ENCODE assay signal across 19 cellular contexts in genomic region chr2:25895620-25896019, GRCh38. TPM values are rescaled to one million over a fixed set of nuclear protein-coding genes. Genes with fewer than 3 reads are reported as not detected.
DNase-seq lines count a peak whose midpoint lies in the region; ATAC-seq, FAIRE-seq and TF ChIP-seq lines count a peak whose summit lies in the region.
"Had no signal": no experiment of that assay in that cellular context is flagged by ENCODE, and none has a peak within 500 bp of the region (broad histone marks: within the 10 kb centered on the region; RNA-seq: fewer than 3 reads in every experiment).

No MANE protein-coding gene starts in this region.

- H3K23me2 ChIP-seq in H9 (ENCODE audit: insufficient read length, low read depth, low read length, poor library complexity, severe bottlenecking) = no peaks in the 10 kb centered on the region

- H2BK15ac ChIP-seq in H9 (ENCODE audit: low read depth, low read length) = no peak overlapping the region

- H3K4me2 ChIP-seq in H9 (ENCODE audit: insufficient read depth, insufficient read length, low read length) (no peak overlapping the region), K562 (ENCODE audit: insufficient read depth, low read length) (no peak overlapping the region)

- H3K4me3 Mint-ChIP-seq in H9 = no peak overlapping the region; a peak in 1 of 5 replicates
- H3K4me3 Mint-ChIP-seq in nephron = no peak overlapping the region
- H3K4me3 Mint-ChIP-seq in endodermal cell = no peak overlapping the region
- H3K4me3 Mint-ChIP-seq in T-helper 2 cell treated with Interferon-gamma antibody and Interleukin-4, amounts not matched to agents 5 μg/mL and 100 μg/mL, for 36 hours = no peak overlapping the region
- H3K4me3 Mint-ChIP-seq: B cell; CD4-positive, alpha-beta T cell had no signal

- H3K18ac ChIP-seq in H9 (ENCODE audit: insufficient read length, low read depth, low read length) = peak overlapping the region; percentile 36

- H3K27me3 Mint-ChIP-seq in H9 (ENCODE audit: low read depth) = peaks cover 2% of the 10 kb centered on the region; the same call in 1 of the 2 replicates
- no peaks in the 10 kb centered on the region for H3K27me3 Mint-ChIP-seq in nephron (ENCODE audit: low read depth)
- no peaks in the 10 kb centered on the region for H3K27me3 Mint-ChIP-seq in endodermal cell (ENCODE audit: insufficient read depth)
- H3K27me3 Mint-ChIP-seq in T-helper 2 cell treated with Interferon-gamma antibody and Interleukin-4, amounts not matched to agents 5 μg/mL and 100 μg/mL, for 36 hours (ENCODE audit: low read depth) = peaks cover 6% of the 10 kb centered on the region
- H3K27me3 Mint-ChIP-seq: B cell; CD4-positive, alpha-beta T cell had no signal

- H2BK120ac ChIP-seq in H9 (ENCODE audit: low read depth, low read length, poor library complexity, severe bottlenecking) = no peak overlapping the region

- H3K9me3 Mint-ChIP-seq in H9 = no peaks in the 10 kb centered on the region; a peak in 1 of 5 replicates
- peaks cover 4% of the 10 kb centered on the region for H3K9me3 Mint-ChIP-seq in nephron
- H3K9me3 Mint-ChIP-seq in endodermal cell = no peaks in the 10 kb centered on the region
- no peaks in the 10 kb centered on the region for H3K9me3 Mint-ChIP-seq in T-helper 2 cell treated with Interferon-gamma antibody and Interleukin-4, amounts not matched to agents 5 μg/mL and 100 μg/mL, for 36 hours
- H3K9me3 Mint-ChIP-seq: CD4-positive, alpha-beta T cell had no signal

- H4K5ac ChIP-seq in H9 (ENCODE audit: insufficient read length, low read depth, low read length) = no peak overlapping the region

- no peak for TF ChIP-seq RAD21 in K562 (CRISPR knock-in tag; conservative IDR thresholded peaks at IDR 0.05 in 1 of 2, IDR thresholded peaks at IDR 0.05 in 1 of 2)

- TF ChIP-seq CTCF in H9 (conservative IDR thresholded peaks at IDR 0.05) (no peak), K562 (IDR thresholded peaks at IDR 0.05 in 2 of 3, conservative IDR thresholded peaks at IDR 0.05 in 1 of 3; ENCODE audit: insufficient read depth in 2 of 3, low read depth in 1 of 3, low read length in 3 of 3) (no peak), nephron (IDR thresholded peaks at IDR 0.05; ENCODE audit: unreplicated experiment in 3 of 3) (no peak), endodermal cell (conservative IDR thresholded peaks at IDR 0.05) (no peak)

- no peak overlapping the region for H3K23ac ChIP-seq in H9 (ENCODE audit: insufficient read length, low read depth, low read length)

- H3K27ac ChIP-seq in H9 (ENCODE audit: insufficient read length, low read depth, low read length) (no peak overlapping the region), K562 (ENCODE audit: extremely low read depth, low read depth, low read length) (no peak overlapping the region), skeletal muscle tissue (ENCODE audit: low read depth, low read length) (peak overlapping the region; percentile 36), endodermal cell (ENCODE audit: low read depth, low read length) (no peak overlapping the region)
- H3K27ac ChIP-seq: GM23248 had no signal

- intact Hi-C loops in K562 (cut with micrococcal nuclease) = no loop called here

- H3K9ac ChIP-seq in H9 (ENCODE audit: extremely low read depth, insufficient read length, low read length) (no peak overlapping the region), K562 (ENCODE audit: insufficient read depth in 1 of 2, low read depth in 2 of 2, low read length in 2 of 2) (no peak overlapping the region), skeletal muscle tissue (ENCODE audit: low read depth in 1 of 3, low read length in 3 of 3) (no peak overlapping the region), endodermal cell (ENCODE audit: extremely low read depth, low read length, poor library complexity, severe bottlenecking) (no peak overlapping the region)
- H3K9ac ChIP-seq: GM23248 had no signal

- CTCF ChIA-PET in K562 (lab: Yijun Ruan, JAX; ENCODE audit: low intra/inter-chr PET ratio) = no interaction called here

- no peaks in the 10 kb centered on the region for H3K9me3 ChIP-seq in H9 (ENCODE audit: control insufficient read depth, low read depth, low read length)
- H3K9me3 ChIP-seq in K562 (replicated peaks; ENCODE audit: control insufficient read depth, insufficient read depth, low read depth, low read length) = no peaks in the 10 kb centered on the region
- no peaks in the 10 kb centered on the region for H3K9me3 ChIP-seq in skeletal muscle tissue (ENCODE audit: control insufficient read depth in 3 of 3, low read length in 3 of 3)
- no peaks in the 10 kb centered on the region for H3K9me3 ChIP-seq in endodermal cell (ENCODE audit: control insufficient read depth, low read length)

- no peak overlapping the region for H3K4me3 ChIP-seq in K562
- no peak overlapping the region for H3K4me3 ChIP-seq in skeletal muscle tissue (ENCODE audit: low read length in 3 of 3)
- no peak overlapping the region for H3K4me3 ChIP-seq in endodermal cell (ENCODE audit: low read length)
- H3K4me3 ChIP-seq: GM23248 had no signal

- H2BK20ac ChIP-seq in H9 (ENCODE audit: low read depth, low read length, poor library complexity, severe bottlenecking) = no peak overlapping the region

- H2BK5ac ChIP-seq in H9 (ENCODE audit: insufficient read length, low read length) = no peak overlapping the region

- H3K36me3 ChIP-seq in K562 (ENCODE audit: control insufficient read depth, insufficient read depth, low read length) (no peaks in the 10 kb centered on the region), skeletal muscle tissue (ENCODE audit: control insufficient read depth in 3 of 3, insufficient read depth in 3 of 3, low read length in 3 of 3) (no peaks in the 10 kb centered on the region), endodermal cell (ENCODE audit: control insufficient read depth, insufficient read depth, low read length) (no peaks in the 10 kb centered on the region)

- in situ Hi-C loops in K562 (cut with MboI) = no loop called here

- H3K56ac ChIP-seq in H9 (ENCODE audit: insufficient read length, low read depth, low read length) = no peak overlapping the region

- POLR2A ChIA-PET in K562 (lab: Yijun Ruan, JAX) = interaction anchor here (0.7 to 1.8 kb wide), 4 partner anchors 10 to 27 kb away, joined by 3 to 6 read pairs (median 4); partner anchors contain the start of gene ASXL2

- no peak for TF ChIP-seq EP300 in K562 (IDR thresholded peaks at IDR 0.05; ENCODE audit: low read length)

- H4K8ac ChIP-seq in H9 (replicated peaks; ENCODE audit: insufficient read length, low read depth, low read length) = no peak overlapping the region

- no peaks in the 10 kb centered on the region for H3K79me2 ChIP-seq in H9 (ENCODE audit: insufficient read depth, low read length)
- H3K79me2 ChIP-seq in K562 (ENCODE audit: control insufficient read depth, insufficient read depth, low read length) = no peaks in the 10 kb centered on the region

- H2AK5ac ChIP-seq in H9 (ENCODE audit: insufficient read length, low read length) = no peak overlapping the region

- no peak overlapping the region for H3K14ac ChIP-seq in H9 (ENCODE audit: insufficient read depth, low read length)

- ATAC-seq in K562 = no peak

- H4K20me1 ChIP-seq in H9 (ENCODE audit: control insufficient read depth, insufficient read depth, insufficient read length) (no peaks in the 10 kb centered on the region), K562 (replicated peaks; ENCODE audit: control insufficient read depth, insufficient read depth, low read length) (no peaks in the 10 kb centered on the region)

- TF ChIP-seq POLR2A in K562 (conservative IDR thresholded peaks at IDR 0.05) = no peak

- H2BK12ac ChIP-seq in H9 (ENCODE audit: insufficient read length, low read depth, low read length) = no peak overlapping the region

- H3K9me1 ChIP-seq in K562 (ENCODE audit: control insufficient read depth, insufficient read depth, low read length) = no peaks in the 10 kb centered on the region

- H3K4me1 Mint-ChIP-seq in H9 (peaks cover 6 to 7% of the 10 kb centered on the region in 2 experiments), nephron (peaks cover 12% of the 10 kb centered on the region), endodermal cell (peaks cover 6% of the 10 kb centered on the region)
- H3K4me1 Mint-ChIP-seq in T-helper 2 cell treated with Interferon-gamma antibody and Interleukin-4, amounts not matched to agents 5 μg/mL and 100 μg/mL, for 36 hours (ENCODE audit: low read depth) = no peaks in the 10 kb centered on the region

- H3K27ac Mint-ChIP-seq in H9 = peak overlapping the region in 2 of 3 experiments; percentile 7 to 49; a peak in 2 of 7 replicates
- H3K27ac Mint-ChIP-seq in nephron = peak overlapping the region in 2 of 3 experiments; percentile 24 to 64
- H3K27ac Mint-ChIP-seq in endodermal cell = no peak overlapping the region
- no peak overlapping the region for H3K27ac Mint-ChIP-seq in T-helper 2 cell treated with Interferon-gamma antibody and Interleukin-4, amounts not matched to agents 5 μg/mL and 100 μg/mL, for 36 hours
- H3K27ac Mint-ChIP-seq: B cell; CD4-positive, alpha-beta T cell had no signal

- DNase-seq in H9 (no peak), K562 (ENCODE audit: extremely low read depth in 1 of 4, low spot score in 3 of 4) (no peak), endodermal cell (no peak), EL (no peak)
- no peak for DNase-seq in T-helper 2 cell treated with Interferon-gamma antibody and Interleukin-4, amounts not matched to agents 5 μg/mL and 100 μg/mL, for 36 hours (ENCODE audit: low spot score)
- DNase-seq: Calu3; CD4-positive, alpha-beta T cell; DMS79; GM23248; Karpas-422; NCI-H1105; NCI-H1694; NCI-H2171; NCI-H446 treated with DMSO at 0.1 percent for 48 hours; NCI-H748 treated with DMSO at 0.1 percent for 48 hours; RPMI8226 had no signal

- no peak overlapping the region for H3K4ac ChIP-seq in H9 (ENCODE audit: low read depth, low read length)

- BruUV-seq in K562 (replicated peaks; lab: Mats Ljungman, UMichigan) = no TSS peak

- H3K36me3 Mint-ChIP-seq in H9 (ENCODE audit: insufficient read depth in 1 of 3, low read depth in 3 of 3) (no peaks in the 10 kb centered on the region), nephron (ENCODE audit: low read depth) (no peaks in the 10 kb centered on the region), endodermal cell (ENCODE audit: low read depth) (no peaks in the 10 kb centered on the region)
- H3K36me3 Mint-ChIP-seq in T-helper 2 cell treated with Interferon-gamma antibody and Interleukin-4, amounts not matched to agents 5 μg/mL and 100 μg/mL, for 36 hours (ENCODE audit: low read depth) = no peaks in the 10 kb centered on the region

- H3K4me1 ChIP-seq in H9 (ENCODE audit: insufficient read depth, low read length) (no peaks in the 10 kb centered on the region), K562 (replicated peaks in 1 of 2; ENCODE audit: control insufficient read depth in 2 of 2, insufficient read depth in 2 of 2, low read length in 2 of 2) (no peaks in the 10 kb centered on the region; a peak in 1 of 5 replicates), skeletal muscle tissue (ENCODE audit: control insufficient read depth in 3 of 3, insufficient read depth in 3 of 3, low read length in 3 of 3) (peaks cover 2 to 15% (median 12%) of the 10 kb centered on the region in 3 donors), endodermal cell (ENCODE audit: control insufficient read depth, insufficient read depth, low read length) (no peaks in the 10 kb centered on the region)

- no peak overlapping the region for H4K91ac ChIP-seq in H9 (ENCODE audit: insufficient read length, low read depth, low read length)

- H3T11ph ChIP-seq in H9 (ENCODE audit: low read length) = no peak overlapping the region

- no peak for FAIRE-seq in K562 (lab: Jason Lieb, UNC)

- peak overlapping the region; percentile 15 for H2AFZ ChIP-seq in H9 (ENCODE audit: low read length)
- no peak overlapping the region for H2AFZ ChIP-seq in K562 (ENCODE audit: low read depth, low read length)
- H2AFZ ChIP-seq: GM23248 had no signal

- no peaks in the 10 kb centered on the region for H3K79me1 ChIP-seq in H9 (ENCODE audit: insufficient read depth, low read depth, low read length, poor library complexity, severe bottlenecking)

- H3K27me3 ChIP-seq in H9 (ENCODE audit: insufficient read depth, low read length) = no peaks in the 10 kb centered on the region
- H3K27me3 ChIP-seq in K562 (ENCODE audit: control insufficient read depth in 2 of 2, insufficient read depth in 2 of 2, low read length in 2 of 2) = no peaks in the 10 kb centered on the region
- H3K27me3 ChIP-seq in skeletal muscle tissue (ENCODE audit: control insufficient read depth in 3 of 3, insufficient read depth in 3 of 3, low read length in 3 of 3) = no peaks in the 10 kb centered on the region
- H3K27me3 ChIP-seq in endodermal cell (ENCODE audit: control insufficient read depth, insufficient read depth, low read length, poor library complexity, severe bottlenecking) = no peaks in the 10 kb centered on the region

RNA-seq across cellular contexts. Expression of gene ASXL2, which starts 17.3 kb away (rescaled TPM):
- total RNA-seq in H9 (2021) (32.7 and 35.4 TPM in 2 replicates), K562 (2014; rRNA removed) (7.4 and 9.8 TPM in 2 replicates), K562 (2014; rRNA removed; fragmentation: Illumina TruSeq; extraction: Trizol) (9.0 and 9.7 TPM in 2 replicates), K562 (2015; rRNA removed; fragmentation: Illumina TruSeq; extraction: Trizol) (8.6 and 9.1 TPM in 2 replicates), K562 (2021) (23.3 and 25.9 TPM in 2 replicates), skeletal muscle tissue (4.7 TPM), endodermal cell (10 to 100 TPM; 33.2 to 41.7 TPM)
- total RNA-seq in K562 (2011; cell fraction: chromatin; rRNA removed; ENCODE audit: low replicate concordance) = 17.1 and 54.2 TPM in 2 replicates
- total RNA-seq in K562 (2011; cell fraction: nucleolus; rRNA removed) = 6.3 and 9.7 TPM in 2 replicates
- total RNA-seq in K562 (2011; cell fraction: nucleoplasm; rRNA removed) = 13.3 and 22.9 TPM in 2 replicates
- polyA plus RNA-seq in K562 (2011; rRNA removed) (14.9 and 17.0 TPM in 2 replicates), K562 (2014; fragmentation: Illumina TruSeq; extraction: Trizol) (15.5 and 17.4 TPM in 2 replicates), K562 (2014; fragmentation: Nextera tagmentation; extraction: Ambion mirVana) (1 to 10 TPM; 2.2 to 2.5 TPM), K562 (2014; rRNA removed) (8.8 and 9.5 TPM in 2 replicates)
- polyA plus RNA-seq in K562 (2011; cell fraction: cytosol; rRNA removed) = 7.3 and 9.0 TPM in 2 replicates
- polyA plus RNA-seq in K562 (2011; cell fraction: nucleus; rRNA removed) = 12.3 and 15.5 TPM in 2 replicates
- polyA plus RNA-seq in K562 (2012) = 10.6 and 11.4 TPM in 2 replicates
- polyA minus RNA-seq in K562 (2011; rRNA and poly(A)+ RNA removed) = 33.8 and 34.9 TPM in 2 replicates
- polyA minus RNA-seq in K562 (2011; cell fraction: cytosol; rRNA and poly(A)+ RNA removed) = 13.4 and 14.1 TPM in 2 replicates
- 9.0 and 14.2 TPM in 2 replicates for polyA minus RNA-seq in K562 (2011; cell fraction: nucleus; rRNA and poly(A)+ RNA removed)
- 9.5 TPM for polyA plus RNA-seq in endodermal cell (2013, experiment 1 of 2)
- 10.1 TPM for polyA plus RNA-seq in endodermal cell (2013, experiment 2 of 2)

Comparison
In these comparisons a context has a peak if more than half of its experiments do, and no peak if none do; other contexts are left out.
1. H3K27ac Mint-ChIP-seq: peak in H9 (2 of 3) and nephron (2 of 3); none in endodermal cell (single experiment) and T-helper 2 cell treated with Interferon-gamma antibody and Interleukin-4, amounts not matched to agents 5 μg/mL and 100 μg/mL, for 36 hours (single experiment).